In genomic region chr2:99562516-99562915, GRCh38 we compare ENCODE assay signal across 22 cellular contexts.
A peak's percentile ranks its signal among the peaks of the same experiment; 100 is the strongest.
DNase-seq lines count a peak whose midpoint lies in the region; ATAC-seq and TF ChIP-seq lines count a peak whose summit lies in the region.
"Had no signal": no experiment of that assay in that cellular context is flagged by ENCODE, and none has a peak within 500 bp of the region (broad histone marks: within the 10 kb centered on the region; RNA-seq: fewer than 3 reads in every experiment).

No MANE protein-coding gene starts in this region.

- no peaks in the 10 kb centered on the region for H3K9me3 ChIP-seq in T-helper 17 cell (ENCODE audit: control insufficient read depth, low read length, poor library complexity, severe bottlenecking)

- peak overlapping the region; percentile 69 for H3K27ac Mint-ChIP-seq in T-helper 17 cell
- H3K27ac Mint-ChIP-seq in nephron, result peak overlapping the region in 2 of 3 experiments; percentile 47 to 50
- no peak overlapping the region for H3K27ac Mint-ChIP-seq in GM23338
- no peak overlapping the region for H3K27ac Mint-ChIP-seq in activated T-cell treated with anti-CD3 and anti-CD28 coated beads, Interleukin-2, amount 50 U/mL, for 24 hours
- H3K27ac Mint-ChIP-seq: CD8-positive, alpha-beta T cell had no signal

- no peak overlapping the region for H2AFZ ChIP-seq in GM23338

- peaks cover 13% of the 10 kb centered on the region for H3K27me3 Mint-ChIP-seq in T-helper 17 cell
- no peaks in the 10 kb centered on the region for H3K27me3 Mint-ChIP-seq in nephron (ENCODE audit: low read depth)
- H3K27me3 Mint-ChIP-seq in GM23338 (ENCODE audit: insufficient read depth, low read depth, poor library complexity), result no peaks in the 10 kb centered on the region
- no peaks in the 10 kb centered on the region for H3K27me3 Mint-ChIP-seq in activated T-cell treated with anti-CD3 and anti-CD28 coated beads, Interleukin-2, amount 50 U/mL, for 24 hours

- H3K36me3 ChIP-seq in GM23338 (ENCODE audit: insufficient read depth), result no peaks in the 10 kb centered on the region

- H3K9me2 ChIP-seq in GM23338 (ENCODE audit: insufficient read depth), result no peaks in the 10 kb centered on the region

- no peaks in the 10 kb centered on the region for H4K20me1 ChIP-seq in GM23338 (replicated peaks; ENCODE audit: insufficient read depth)

- DNase-seq in EL (peak; percentile 15), T-helper 17 cell (no peak), GM23338 (ENCODE audit: low spot score) (no peak), H4 (ENCODE audit: low spot score) (no peak), NCI-H1105 treated with DMSO at 0.1 percent for 48 hours (lab: John Stamatoyannopoulos, UW) (no peak)
- no peak for DNase-seq in activated T-cell treated with anti-CD3 and anti-CD28 coated beads, Interleukin-2, amount 50 U/mL, for 24 hours
- DNase-seq: CD8-positive, alpha-beta T cell; DMS153; GF-D8; HCEC 1CT; NCI-H1105; NCI-H1694; NCI-H2081; NCI-H2171; NCI-H345; NCI-H524; NCI-H774; NK-92 treated with Interleukin-12 subunit alpha and Interleukin-12 subunit beta, amount 100 ng/mL, for 24 hours; SIG-M5 had no signal

- TF ChIP-seq CTCF in nephron (IDR thresholded peaks at IDR 0.05; ENCODE audit: unreplicated experiment in 3 of 3) (no peak), GM23338 (conservative IDR thresholded peaks at IDR 0.05; ENCODE audit: low read depth in 2 of 2) (no peak)

- H3K4me3 Mint-ChIP-seq in T-helper 17 cell, result no peak overlapping the region
- H3K4me3 Mint-ChIP-seq in nephron, result no peak overlapping the region
- H3K4me3 Mint-ChIP-seq in GM23338, result no peak overlapping the region
- no peak overlapping the region for H3K4me3 Mint-ChIP-seq in activated T-cell treated with anti-CD3 and anti-CD28 coated beads, Interleukin-2, amount 50 U/mL, for 24 hours
- H3K4me3 Mint-ChIP-seq: CD8-positive, alpha-beta T cell had no signal

- H3K4me1 ChIP-seq in GM23338 (ENCODE audit: insufficient read depth), result peaks cover 6% of the 10 kb centered on the region

- no peak overlapping the region for H3K4me3 ChIP-seq in GM23338

- H3K27me3 ChIP-seq in GM23338 (ENCODE audit: insufficient read depth), result no peaks in the 10 kb centered on the region

- H3K27ac ChIP-seq in GM23338 (ENCODE audit: low read depth), result no peak overlapping the region

- H3K9me3 Mint-ChIP-seq in nephron, result no peaks in the 10 kb centered on the region
- no peaks in the 10 kb centered on the region for H3K9me3 Mint-ChIP-seq in GM23338
- H3K9me3 Mint-ChIP-seq in activated T-cell treated with anti-CD3 and anti-CD28 coated beads, Interleukin-2, amount 50 U/mL, for 24 hours, result no peaks in the 10 kb centered on the region
- H3K9me3 Mint-ChIP-seq: CD8-positive, alpha-beta T cell had no signal

- H3F3A ChIP-seq in GM23338 (replicated peaks; ENCODE audit: low read depth), result no peaks in the 10 kb centered on the region

- ATAC-seq in T-helper 17 cell, result no peak
- no peak for ATAC-seq in GM23338
- ATAC-seq: CD8-positive, alpha-beta T cell; Panc1; SK-N-SH treated with all-trans-retinoic acid at 6 μM for 48 hours had no signal

- H3K4me1 Mint-ChIP-seq in T-helper 17 cell, result peaks cover 5% of the 10 kb centered on the region
- H3K4me1 Mint-ChIP-seq in nephron, result peaks cover 8% of the 10 kb centered on the region
- peaks cover 5% of the 10 kb centered on the region for H3K4me1 Mint-ChIP-seq in GM23338
- peaks cover 2% of the 10 kb centered on the region for H3K4me1 Mint-ChIP-seq in activated T-cell treated with anti-CD3 and anti-CD28 coated beads, Interleukin-2, amount 50 U/mL, for 24 hours (ENCODE audit: low read depth)

- H3K79me2 ChIP-seq in GM23338 (replicated peaks; ENCODE audit: insufficient read depth), result no peaks in the 10 kb centered on the region

- no peaks in the 10 kb centered on the region for H3K36me3 Mint-ChIP-seq in T-helper 17 cell (ENCODE audit: low read depth)
- peaks cover 57% of the 10 kb centered on the region for H3K36me3 Mint-ChIP-seq in nephron (ENCODE audit: low read depth)
- H3K36me3 Mint-ChIP-seq in GM23338 (ENCODE audit: low read depth), result no peaks in the 10 kb centered on the region
- H3K36me3 Mint-ChIP-seq in activated T-cell treated with anti-CD3 and anti-CD28 coated beads, Interleukin-2, amount 50 U/mL, for 24 hours (ENCODE audit: low read depth), result no peaks in the 10 kb centered on the region

- no peak overlapping the region for H3K4me2 ChIP-seq in GM23338

TF ChIP-seq in GM23338, 12 proteins besides CTCF, POLR2A, EP300 and RAD21 (continues in another document):
- TF ChIP-seq STAT1 (IDR thresholded peaks at IDR 0.05; ENCODE audit: unreplicated experiment) (no peak), EZH2phosphoT487 (IDR thresholded peaks at IDR 0.05; ENCODE audit: unreplicated experiment) (no peak), EZH2 (IDR thresholded peaks at IDR 0.05; ENCODE audit: low read depth, unreplicated experiment) (no peak), ZNF331 (CRISPR knock-in tag; IDR thresholded peaks at IDR 0.05; ENCODE audit: low read depth) (no peak), ZNF114 (CRISPR knock-in tag; IDR thresholded peaks at IDR 0.05) (no peak)
- TF ChIP-seq, protein P1, sequence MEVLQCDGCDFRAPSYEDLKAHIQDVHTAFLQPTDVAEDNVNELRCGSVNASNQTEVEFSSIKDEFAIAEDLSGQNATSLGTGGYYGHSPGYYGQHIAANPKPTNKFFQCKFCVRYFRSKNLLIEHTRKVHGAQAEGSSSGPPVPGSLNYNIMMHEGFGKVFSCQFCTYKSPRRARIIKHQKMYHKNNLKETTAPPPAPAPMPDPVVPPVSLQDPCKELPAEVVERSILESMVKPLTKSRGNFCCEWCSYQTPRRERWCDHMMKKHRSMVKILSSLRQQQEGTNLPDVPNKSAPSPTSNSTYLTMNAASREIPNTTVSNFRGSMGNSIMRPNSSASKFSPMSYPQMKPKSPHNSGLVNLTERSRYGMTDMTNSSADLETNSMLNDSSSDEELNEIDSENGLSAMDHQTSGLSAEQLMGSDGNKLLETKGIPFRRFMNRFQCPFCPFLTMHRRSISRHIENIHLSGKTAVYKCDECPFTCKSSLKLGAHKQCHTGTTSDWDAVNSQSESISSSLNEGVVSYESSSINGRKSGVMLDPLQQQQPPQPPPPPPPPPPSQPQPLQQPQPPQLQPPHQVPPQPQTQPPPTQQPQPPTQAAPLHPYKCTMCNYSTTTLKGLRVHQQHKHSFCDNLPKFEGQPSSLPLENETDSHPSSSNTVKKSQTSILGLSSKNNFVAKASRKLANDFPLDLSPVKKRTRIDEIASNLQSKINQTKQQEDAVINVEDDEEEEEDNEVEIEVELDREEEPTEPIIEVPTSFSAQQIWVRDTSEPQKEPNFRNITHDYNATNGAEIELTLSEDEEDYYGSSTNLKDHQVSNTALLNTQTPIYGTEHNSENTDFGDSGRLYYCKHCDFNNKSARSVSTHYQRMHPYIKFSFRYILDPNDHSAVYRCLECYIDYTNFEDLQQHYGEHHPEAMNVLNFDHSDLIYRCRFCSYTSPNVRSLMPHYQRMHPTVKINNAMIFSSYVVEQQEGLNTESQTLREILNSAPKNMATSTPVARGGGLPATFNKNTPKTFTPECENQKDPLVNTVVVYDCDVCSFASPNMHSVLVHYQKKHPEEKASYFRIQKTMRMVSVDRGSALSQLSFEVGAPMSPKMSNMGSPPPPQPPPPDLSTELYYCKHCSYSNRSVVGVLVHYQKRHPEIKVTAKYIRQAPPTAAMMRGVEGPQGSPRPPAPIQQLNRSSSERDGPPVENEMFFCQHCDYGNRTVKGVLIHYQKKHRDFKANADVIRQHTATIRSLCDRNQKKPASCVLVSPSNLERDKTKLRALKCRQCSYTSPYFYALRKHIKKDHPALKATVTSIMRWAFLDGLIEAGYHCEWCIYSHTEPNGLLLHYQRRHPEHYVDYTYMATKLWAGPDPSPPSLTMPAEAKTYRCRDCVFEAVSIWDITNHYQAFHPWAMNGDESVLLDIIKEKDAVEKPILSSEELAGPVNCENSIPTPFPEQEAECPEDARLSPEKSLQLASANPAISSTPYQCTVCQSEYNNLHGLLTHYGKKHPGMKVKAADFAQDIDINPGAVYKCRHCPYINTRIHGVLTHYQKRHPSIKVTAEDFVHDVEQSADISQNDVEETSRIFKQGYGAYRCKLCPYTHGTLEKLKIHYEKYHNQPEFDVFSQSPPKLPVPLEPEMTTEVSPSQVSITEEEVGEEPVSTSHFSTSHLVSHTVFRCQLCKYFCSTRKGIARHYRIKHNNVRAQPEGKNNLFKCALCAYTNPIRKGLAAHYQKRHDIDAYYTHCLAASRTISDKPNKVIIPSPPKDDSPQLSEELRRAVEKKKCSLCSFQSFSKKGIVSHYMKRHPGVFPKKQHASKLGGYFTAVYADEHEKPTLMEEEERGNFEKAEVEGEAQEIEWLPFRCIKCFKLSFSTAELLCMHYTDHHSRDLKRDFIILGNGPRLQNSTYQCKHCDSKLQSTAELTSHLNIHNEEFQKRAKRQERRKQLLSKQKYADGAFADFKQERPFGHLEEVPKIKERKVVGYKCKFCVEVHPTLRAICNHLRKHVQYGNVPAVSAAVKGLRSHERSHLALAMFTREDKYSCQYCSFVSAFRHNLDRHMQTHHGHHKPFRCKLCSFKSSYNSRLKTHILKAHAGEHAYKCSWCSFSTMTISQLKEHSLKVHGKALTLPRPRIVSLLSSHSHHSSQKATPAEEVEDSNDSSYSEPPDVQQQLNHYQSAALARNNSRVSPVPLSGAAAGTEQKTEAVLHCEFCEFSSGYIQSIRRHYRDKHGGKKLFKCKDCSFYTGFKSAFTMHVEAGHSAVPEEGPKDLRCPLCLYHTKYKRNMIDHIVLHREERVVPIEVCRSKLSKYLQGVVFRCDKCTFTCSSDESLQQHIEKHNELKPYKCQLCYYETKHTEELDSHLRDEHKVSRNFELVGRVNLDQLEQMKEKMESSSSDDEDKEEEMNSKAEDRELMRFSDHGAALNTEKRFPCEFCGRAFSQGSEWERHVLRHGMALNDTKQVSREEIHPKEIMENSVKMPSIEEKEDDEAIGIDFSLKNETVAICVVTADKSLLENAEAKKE (CRISPR knock-in tag; IDR thresholded peaks at IDR 0.05), result no peak

Comparison
In these comparisons a context has a peak if more than half of its experiments do, and no peak if none do; other contexts are left out.
1. H3K27ac Mint-ChIP-seq: peak in T-helper 17 cell (single experiment) and nephron (2 of 3); none in GM23338 (single experiment) and activated T-cell treated with anti-CD3 and anti-CD28 coated beads, Interleukin-2, amount 50 U/mL, for 24 hours (single experiment).